Comparison of ENCODE assay signal across 6 cellular contexts in genomic region chr1:1374068-1374860, GRCh38. TPM values are rescaled to one million over a fixed set of nuclear protein-coding genes. Genes with fewer than 3 reads are reported as not detected.
DNase-seq lines count a peak whose midpoint lies in the region.

No MANE protein-coding gene starts in this region.

- no peaks in the 10 kb centered on the region for H3K27me3 ChIP-seq in adipocyte (replicated peaks; ENCODE audit: control insufficient read depth, insufficient read depth, low read length)
- H3K27me3 ChIP-seq in muscle layer of colon (ENCODE audit: control insufficient read depth in 1 of 2, insufficient read depth in 2 of 2, low read length in 2 of 2) = no peaks in the 10 kb centered on the region

- intact Hi-C loops in activated CD4-positive, alpha-beta T cell treated with anti-CD3 and anti-CD28 coated beads, Interleukin-2, amount 10 ng/mL, durations not matched to agents 24 days and 14 days (cut with micrococcal nuclease) = loop anchor here (2.0 to 10.0 kb wide), 2 partner anchors 25 to 131 kb away; partner anchors contain the start of gene DVL1

- H3K4me1 ChIP-seq in adipocyte (ENCODE audit: control insufficient read depth, insufficient read depth, low read length) (peaks cover 41% of the 10 kb centered on the region), muscle layer of colon (ENCODE audit: insufficient read depth, low read length) (peaks cover 23% of the 10 kb centered on the region)

- H3K4me3 ChIP-seq in adipocyte (ENCODE audit: low read length) (peak overlapping the region; percentile 91), muscle layer of colon (ENCODE audit: low read depth in 1 of 2, low read length in 2 of 2) (peak overlapping the region; percentile 71 to 76)

- peaks cover 22% of the 10 kb centered on the region for H3K4me1 Mint-ChIP-seq in activated CD4-positive, alpha-beta T cell treated with anti-CD3 and anti-CD28 coated beads, Interleukin-2, amount 10 ng/mL, durations not matched to agents 24 days and 14 days

- peak overlapping the region; percentile 87 for H3K4me3 Mint-ChIP-seq in activated CD4-positive, alpha-beta T cell treated with anti-CD3 and anti-CD28 coated beads, Interleukin-2, amount 10 ng/mL, durations not matched to agents 24 days and 14 days

- H3K27me3 Mint-ChIP-seq in activated CD4-positive, alpha-beta T cell treated with anti-CD3 and anti-CD28 coated beads, Interleukin-2, amount 10 ng/mL, durations not matched to agents 24 days and 14 days = no peaks in the 10 kb centered on the region

- H3K9me3 Mint-ChIP-seq in activated CD4-positive, alpha-beta T cell treated with anti-CD3 and anti-CD28 coated beads, Interleukin-2, amount 10 ng/mL, durations not matched to agents 24 days and 14 days = no peaks in the 10 kb centered on the region

- peak overlapping the region; percentile 98 for H3K27ac ChIP-seq in muscle layer of colon (ENCODE audit: low read depth, low read length)

- H3K36me3 Mint-ChIP-seq in activated CD4-positive, alpha-beta T cell treated with anti-CD3 and anti-CD28 coated beads, Interleukin-2, amount 10 ng/mL, durations not matched to agents 24 days and 14 days (ENCODE audit: low read depth) = peaks cover 15% of the 10 kb centered on the region

- H3K27ac Mint-ChIP-seq in activated CD4-positive, alpha-beta T cell treated with anti-CD3 and anti-CD28 coated beads, Interleukin-2, amount 10 ng/mL, durations not matched to agents 24 days and 14 days = peak overlapping the region; percentile 72

- H3K36me3 ChIP-seq in adipocyte (ENCODE audit: control insufficient read depth, insufficient read depth, low read length, severe bottlenecking) = peaks cover 12% of the 10 kb centered on the region
- H3K36me3 ChIP-seq in muscle layer of colon (ENCODE audit: insufficient read depth, low read length) = peaks cover 14% of the 10 kb centered on the region

- no peaks in the 10 kb centered on the region for H3K9me3 ChIP-seq in adipocyte (ENCODE audit: control insufficient read depth, low read length)
- no peaks in the 10 kb centered on the region for H3K9me3 ChIP-seq in muscle layer of colon (ENCODE audit: low read length)

- peak; percentile 75 for DNase-seq in activated CD4-positive, alpha-beta T cell treated with anti-CD3 and anti-CD28 coated beads, Interleukin-2, amount 10 ng/mL, durations not matched to agents 24 days and 14 days
- DNase-seq in activated CD4-positive, alpha-beta T cell treated with anti-CD3 and anti-CD28 coated beads for 48 hours = no peak
- DNase-seq in adipocyte (ENCODE audit: low read depth) (peak; percentile 53), OCI-M2 (lab: John Stamatoyannopoulos, UW; ENCODE audit: unreplicated experiment) (no peak), HK-2 (ENCODE audit: unreplicated experiment) (no peak)

- H3K9ac ChIP-seq in adipocyte (ENCODE audit: low read length) (peak overlapping the region; percentile 99), muscle layer of colon (ENCODE audit: low read length) (peak overlapping the region; percentile 53)

RNA-seq across cellular contexts. Expression of gene AURKAIP1, which starts 0.7 kb away (rescaled TPM):
- total RNA-seq in activated CD4-positive, alpha-beta T cell treated with anti-CD3 and anti-CD28 coated beads, Interleukin-2, amount 10 ng/mL, durations not matched to agents 24 days and 14 days = 142 and 146 TPM in 2 replicates

RNA-seq across cellular contexts. Expression of gene MXRA8, which starts 15.9 kb away (rescaled TPM):
- 0.24 and 0.75 TPM in 2 replicates for total RNA-seq in activated CD4-positive, alpha-beta T cell treated with anti-CD3 and anti-CD28 coated beads, Interleukin-2, amount 10 ng/mL, durations not matched to agents 24 days and 14 days

RNA-seq across cellular contexts. Expression of gene CCNL2, which starts 24.9 kb away (rescaled TPM):
- 144 and 146 TPM in 2 replicates for total RNA-seq in activated CD4-positive, alpha-beta T cell treated with anti-CD3 and anti-CD28 coated beads, Interleukin-2, amount 10 ng/mL, durations not matched to agents 24 days and 14 days

RNA-seq across cellular contexts. Expression of gene DVL1, which starts 25.0 kb away (rescaled TPM):
- 63.2 and 65.9 TPM in 2 replicates for total RNA-seq in activated CD4-positive, alpha-beta T cell treated with anti-CD3 and anti-CD28 coated beads, Interleukin-2, amount 10 ng/mL, durations not matched to agents 24 days and 14 days

RNA-seq across cellular contexts. Expression of gene MRPL20, which starts 32.8 kb away (rescaled TPM):
- total RNA-seq in activated CD4-positive, alpha-beta T cell treated with anti-CD3 and anti-CD28 coated beads, Interleukin-2, amount 10 ng/mL, durations not matched to agents 24 days and 14 days = 187 and 194 TPM in 2 replicates

Comparison
In these comparisons a context has a peak if more than half of its experiments do, and no peak if none do; other contexts are left out.
1. DNase-seq: peak in activated CD4-positive, alpha-beta T cell treated with anti-CD3 and anti-CD28 coated beads, Interleukin-2, amount 10 ng/mL, durations not matched to agents 24 days and 14 days (single experiment) and adipocyte (single experiment); none in activated CD4-positive, alpha-beta T cell treated with anti-CD3 and anti-CD28 coated beads for 48 hours (single experiment), OCI-M2 (single experiment) and HK-2 (single experiment).